9 cellular contexts compared by ENCODE assay signal in the genomic region with DNA sequence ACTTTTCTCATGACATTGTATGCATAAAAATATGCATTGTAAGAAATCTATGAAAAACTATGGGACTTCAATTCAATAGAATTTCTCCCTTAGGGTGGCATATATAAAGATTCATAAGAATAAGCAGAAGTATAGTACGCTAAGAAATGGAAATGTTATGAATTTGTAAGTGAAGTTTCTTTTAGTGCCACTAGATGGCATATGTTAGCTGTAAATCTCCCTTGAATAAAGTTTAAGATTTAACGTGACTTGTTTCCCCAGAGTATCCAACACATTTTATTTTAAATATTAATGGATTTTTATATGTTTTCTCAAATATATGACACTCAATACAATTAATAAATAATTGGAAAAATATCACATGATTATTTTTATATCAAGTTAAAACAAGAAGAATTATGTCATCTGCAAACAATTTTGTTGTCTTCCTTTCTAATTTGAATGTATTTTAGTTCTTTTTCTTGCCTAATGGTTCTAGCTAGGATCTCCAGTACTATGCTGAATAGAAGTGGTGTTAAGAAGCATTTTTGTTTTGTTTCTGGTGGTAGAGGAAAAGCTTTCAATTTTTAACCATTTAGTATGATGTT.
DNase-seq lines count a peak whose midpoint lies in the region; ATAC-seq, FAIRE-seq and TF ChIP-seq lines count a peak whose summit lies in the region.
"Had no signal": no experiment of that assay in that cellular context is flagged by ENCODE, and none has a peak within 500 bp of the region (broad histone marks: within the 10 kb centered on the region; RNA-seq: fewer than 3 reads in every experiment).

No MANE protein-coding gene starts in this region.

- intact Hi-C loops in adrenal gland (cut with DNase I), result loop anchor here in 1 of 2 donors (10.0 kb wide), 1 partner anchor 1092 kb away; no protein-coding TSS in a partner anchor
- intact Hi-C loops in HepG2 (cut with micrococcal nuclease; ENCODE audit: unreplicated experiment), result loop anchor here (1.0 to 5.0 kb wide), 3 partner anchors 475 to 1090 kb away; no protein-coding TSS in a partner anchor

- H3K4me3 ChIP-seq in MM.1S (ENCODE audit: low read length) (no peak overlapping the region), adrenal gland (no peak overlapping the region), HepG2 (replicated peaks in 1 of 3; ENCODE audit: insufficient read depth in 1 of 3, low read depth in 2 of 3, low read length in 3 of 3) (no peak overlapping the region)

- in situ Hi-C loops in HepG2 (cut with HindIII; ENCODE audit: extremely low pct_ligation_motif_present, low pct_unique_long_range_greater_than_20kb), result loop anchor here (25.0 kb wide), 2 partner anchors 1080 to 1255 kb away; no protein-coding TSS in a partner anchor

- peak; percentile 50 for TF ChIP-seq CTCF in MM.1S (IDR thresholded peaks at IDR 0.05; ENCODE audit: low read length)
- TF ChIP-seq CTCF in adrenal gland (IDR thresholded peaks at IDR 0.05), result peak; percentile 53 to 81 (median 68)
- TF ChIP-seq CTCF in HepG2 (CRISPR knock-in tag; IDR thresholded peaks at IDR 0.05), result peak; percentile 47

- TF ChIP-seq EP300 in HepG2 (IDR thresholded peaks at IDR 0.05; ENCODE audit: low read depth in 2 of 2, low read length in 2 of 2) (no peak), HepG2 (CRISPR knock-in tag; IDR thresholded peaks at IDR 0.05; ENCODE audit: borderline replicate concordance) (no peak)

- H3K79me2 ChIP-seq in MM.1S (ENCODE audit: low read length) (no peaks in the 10 kb centered on the region), HepG2 (ENCODE audit: insufficient read depth, low read length) (no peaks in the 10 kb centered on the region)

- H3K9me2 ChIP-seq in MM.1S (replicated peaks; ENCODE audit: insufficient read depth, low read length), result no peaks in the 10 kb centered on the region

- H3K36me3 ChIP-seq in MM.1S (replicated peaks; ENCODE audit: insufficient read depth, low read length) (no peaks in the 10 kb centered on the region), adrenal gland (replicated peaks in 1 of 2) (no peaks in the 10 kb centered on the region), HepG2 (replicated peaks in 1 of 2; ENCODE audit: control insufficient read depth in 1 of 2, insufficient read depth in 2 of 2, low read length in 2 of 2) (no peaks in the 10 kb centered on the region)

- H3K9me3 ChIP-seq in MM.1S (replicated peaks; ENCODE audit: insufficient read depth, low read length) (no peaks in the 10 kb centered on the region), adrenal gland (replicated peaks in 1 of 3) (no peaks in the 10 kb centered on the region), HepG2 (ENCODE audit: low read length) (no peaks in the 10 kb centered on the region)

- H3K4me1 ChIP-seq in MM.1S (ENCODE audit: low read length), result no peaks in the 10 kb centered on the region
- H3K4me1 ChIP-seq in adrenal gland (replicated peaks in 1 of 2), result peaks cover 0 to 3% of the 10 kb centered on the region in 2 donors
- peaks cover 14% of the 10 kb centered on the region for H3K4me1 ChIP-seq in HepG2 (ENCODE audit: insufficient read depth, low read length)

- POLR2A ChIA-PET in HepG2 (lab: Yijun Ruan, JAX), result no interaction called here

- H3K27ac ChIP-seq in MM.1S (ENCODE audit: low read length) (no peak overlapping the region), adrenal gland (no peak overlapping the region), HepG2 (ENCODE audit: extremely low read length, insufficient read depth, low read length) (no peak overlapping the region)

- H3K9ac ChIP-seq in MM.1S (ENCODE audit: low read length) (no peak overlapping the region), HepG2 (ENCODE audit: insufficient read depth, low read depth, low read length) (no peak overlapping the region)

- H2AFZ ChIP-seq in MM.1S (ENCODE audit: low read length) (no peak overlapping the region), HepG2 (ENCODE audit: low read length) (no peak overlapping the region)

- ATAC-seq in GM18861 (IDR thresholded peaks at IDR 0.05; ENCODE audit: unreplicated experiment) (peak; percentile 79), HepG2 (no peak)
- no peak for ATAC-seq in stimulated activated naive CD8-positive, alpha-beta T cell treated with anti-CD3 and anti-CD28 coated beads, Interleukin-15, Interleukin-2, amounts not matched to agents 100 U/mL and 50 U/mL, for 24 hours

- H3K27me3 ChIP-seq in MM.1S (replicated peaks; ENCODE audit: insufficient read depth, low read length) (no peaks in the 10 kb centered on the region), adrenal gland (no peaks in the 10 kb centered on the region), HepG2 (ENCODE audit: control insufficient read depth in 1 of 2, insufficient read depth in 2 of 2, low read length in 2 of 2) (no peaks in the 10 kb centered on the region)

- WGBS in adrenal gland, 4 donors, result 0 to 3% (median 1%) methylated on average over 2 of the region's 2 CpGs
- 8% methylated on average over 2 of the region's 2 CpGs for WGBS in HepG2 (ENCODE audit: low lambda C conversion rate)

- H3F3A ChIP-seq in MM.1S (ENCODE audit: insufficient read depth, low read length), result no peaks in the 10 kb centered on the region

- H4K20me1 ChIP-seq in MM.1S (ENCODE audit: insufficient read depth, low read length), result no peaks in the 10 kb centered on the region
- H4K20me1 ChIP-seq in HepG2 (ENCODE audit: insufficient read depth, low read length), result no peaks in the 10 kb centered on the region

- FAIRE-seq in HepG2 (lab: Jason Lieb, UNC), result no peak
- FAIRE-seq: H1 had no signal

- TF ChIP-seq RAD21 in HepG2 (CRISPR knock-in tag; IDR thresholded peaks at IDR 0.05), result no peak

- DNase-seq in AG08395 (ENCODE audit: low spot score), result peak; percentile 47
- DNase-seq in MM.1S, result peak; percentile 43
- no peak for DNase-seq in adrenal gland
- DNase-seq in HepG2 (ENCODE audit: low spot score), result peak; percentile 4
- DNase-seq in activated CD4-positive, CD25-positive, alpha-beta regulatory T cell (lab: John Stamatoyannopoulos, UW), result no peak
- no peak for DNase-seq in stimulated activated CD4-positive, alpha-beta T cell treated with anti-CD3 and anti-CD28 coated beads, Interleukin-2, amount 100 ng/mL, for 48 hours
- DNase-seq in stimulated activated naive CD8-positive, alpha-beta T cell treated with anti-CD3 and anti-CD28 coated beads, Interleukin-15, Interleukin-2, amounts not matched to agents 100 U/mL and 50 U/mL, for 24 hours, result no peak

- CTCF ChIA-PET in HepG2 (lab: Yijun Ruan, JAX; ENCODE audit: low intra/inter-chr PET ratio, low total read pairs), result interaction anchor here (1.4 to 1.5 kb wide), 2 partner anchors 474 to 535 kb away, joined by 7 to 10 read pairs; no protein-coding TSS in a partner anchor

- H3K4me2 ChIP-seq in MM.1S (ENCODE audit: low read depth, low read length) (no peak overlapping the region), HepG2 (ENCODE audit: low read depth, low read length) (no peak overlapping the region)

- TF ChIP-seq POLR2A in adrenal gland (IDR thresholded peaks at IDR 0.05), result no peak
- TF ChIP-seq POLR2A in HepG2 (IDR thresholded peaks at IDR 0.05; ENCODE audit: insufficient read depth in 1 of 2, low read depth in 2 of 2, low read length in 2 of 2), result no peak

- no TSS peak for BruUV-seq in HepG2 (replicated peaks; lab: Mats Ljungman, UMichigan)

TF ChIP-seq in HepG2, 621 proteins besides CTCF, POLR2A, EP300 and RAD21:
- no peak for TF ChIP-seq SAP130 (CRISPR knock-in tag; IDR thresholded peaks at IDR 0.05; ENCODE audit: low read depth)
- TF ChIP-seq STAG1 (CRISPR knock-in tag; IDR thresholded peaks at IDR 0.05), result peak; percentile 43
- TF ChIP-seq FOXA1 (IDR thresholded peaks at IDR 0.05), result no peak
- no peak for TF ChIP-seq FOXA1 (CRISPR knock-in tag; IDR thresholded peaks at IDR 0.05)
- no peak for TF ChIP-seq SRSF4 (IDR thresholded peaks at IDR 0.05; ENCODE audit: low read depth, low read length, poor library complexity, severe bottlenecking)
- no peak for TF ChIP-seq MAX (IDR thresholded peaks at IDR 0.05)

Comparison
In these comparisons a context has a peak if more than half of its experiments do, and no peak if none do; other contexts are left out.
1. DNase-seq: peak in AG08395 (single experiment), MM.1S (single experiment) and HepG2 (single experiment); none in adrenal gland (0 of 7), activated CD4-positive, CD25-positive, alpha-beta regulatory T cell (0 of 4), stimulated activated CD4-positive, alpha-beta T cell treated with anti-CD3 and anti-CD28 coated beads, Interleukin-2, amount 100 ng/mL, for 48 hours (0 of 2) and stimulated activated naive CD8-positive, alpha-beta T cell treated with anti-CD3 and anti-CD28 coated beads, Interleukin-15, Interleukin-2, amounts not matched to agents 100 U/mL and 50 U/mL, for 24 hours (single experiment).
2. Peak in every context shown above with its lines, with median percentiles within 50 percentile points of each other: CTCF ChIP-seq.